ENCODE assay signal across 36 cellular contexts in the genomic region with DNA sequence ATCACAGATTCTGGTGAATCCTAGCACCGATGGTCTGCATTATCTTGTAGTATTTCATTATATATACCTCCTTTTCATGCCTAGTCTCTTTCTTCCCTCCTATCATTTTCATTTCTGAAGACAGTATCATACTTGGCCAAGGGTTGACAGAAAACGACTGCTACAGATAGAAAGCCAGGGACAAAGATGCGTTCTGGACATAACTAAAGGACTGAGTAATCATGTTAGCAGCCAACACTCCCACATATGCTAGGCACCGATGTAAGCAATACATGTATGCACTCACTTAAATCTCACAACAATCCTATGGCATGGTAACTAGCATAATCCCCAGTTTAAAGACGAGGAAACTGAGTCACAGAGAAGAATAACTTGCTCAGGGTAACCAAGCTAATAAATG. TPM values are rescaled to one million over a fixed set of nuclear protein-coding genes. Genes with fewer than 3 reads are reported as not detected.
"Had no signal": no experiment of that assay in that cellular context is flagged by ENCODE, and none has a peak within 500 bp of the region (broad histone marks: within the 10 kb centered on the region; RNA-seq: fewer than 3 reads in every experiment).

No MANE protein-coding gene starts in this region.

- H3K27ac Mint-ChIP-seq: mesothelial cell of epicardium, naive B cell, nephron progenitor cell had no signal

- H3K36me3 Mint-ChIP-seq: mesothelial cell of epicardium, naive B cell had no signal

- DNase-seq: dermis blood vessel endothelial cell; effector memory CD4-positive, alpha-beta T cell; foreskin fibroblast; gastrocnemius medialis; head of caudate nucleus; kidney; mesenchymal stem cell; mucosa of descending colon; naive B cell; nephron progenitor cell; nucleus accumbens; ovary; posterior cingulate gyrus; psoas muscle; right cardiac atrium; sigmoid colon; stimulated activated CD4-positive, alpha-beta T cell treated with anti-CD3 and anti-CD28 coated beads, Interleukin-15, amount 100 ng/mL, for 24 hours; stimulated activated CD4-positive, alpha-beta T cell treated with anti-CD3 and anti-CD28 coated beads, Interleukin-2, amount 100 ng/mL, for 48 hours; stimulated activated CD8-positive, alpha-beta memory T cell treated with anti-CD3 and anti-CD28 coated beads, Interleukin-4, amount 100 ng/mL, for 48 hours; stimulated activated naive CD4-positive, alpha-beta T cell; stimulated activated naive CD8-positive, alpha-beta T cell treated with anti-CD3 and anti-CD28 coated beads, Interleukin-15, amount 100 ng/mL, for 72 hours; transverse colon; upper lobe of right lung; uterus had no signal

- H3K4me3 Mint-ChIP-seq: mesothelial cell of epicardium; naive B cell; nephron progenitor cell; stimulated activated naive CD8-positive, alpha-beta T cell treated with anti-CD3 and anti-CD28 coated beads, Interleukin-15, amount 100 ng/mL, for 72 hours had no signal

- H3K36me3 ChIP-seq: esophagus muscularis mucosa, gastrocnemius medialis, ovary, sigmoid colon, suprapubic skin, transverse colon, upper lobe of right lung, uterus had no signal

- H3K4me1 ChIP-seq: esophagus muscularis mucosa, gastrocnemius medialis, psoas muscle, sigmoid colon, suprapubic skin, transverse colon, upper lobe of right lung, uterus had no signal

- H3K27ac ChIP-seq: coronary artery, esophagus muscularis mucosa, gastrocnemius medialis, ovary, psoas muscle, sigmoid colon, skin epidermis, suprapubic skin, transverse colon, upper lobe of right lung, uterus had no signal

- H3K4me3 ChIP-seq: coronary artery, esophagus muscularis mucosa, gastrocnemius medialis, mucosa of descending colon, ovary, psoas muscle, sigmoid colon, skin epidermis, suprapubic skin, transverse colon, upper lobe of right lung, uterus had no signal

- H3K4me1 Mint-ChIP-seq: naive B cell had no signal

- H3K27me3 Mint-ChIP-seq: naive B cell; stimulated activated naive CD8-positive, alpha-beta T cell treated with anti-CD3 and anti-CD28 coated beads, Interleukin-15, amount 100 ng/mL, for 72 hours had no signal

- ATAC-seq: gastrocnemius medialis; left lobe of liver; mucosa of descending colon; psoas muscle; right cardiac atrium; stimulated activated naive CD8-positive, alpha-beta T cell treated with anti-CD3 and anti-CD28 coated beads, Interleukin-15, amount 100 ng/mL, for 72 hours; upper lobe of right lung had no signal

- H3K9me3 Mint-ChIP-seq: naive B cell; stimulated activated naive CD8-positive, alpha-beta T cell treated with anti-CD3 and anti-CD28 coated beads, Interleukin-15, amount 100 ng/mL, for 72 hours had no signal

- H3K9me3 ChIP-seq: esophagus muscularis mucosa, gastrocnemius medialis, mucosa of descending colon, ovary, psoas muscle, sigmoid colon, suprapubic skin, transverse colon, upper lobe of right lung, uterus had no signal

- H3K27me3 ChIP-seq: esophagus muscularis mucosa, ovary, sigmoid colon, suprapubic skin, transverse colon, upper lobe of right lung, uterus had no signal

RNA-seq across cellular contexts. Expression of a gene that starts 22.9 kb away (rescaled TPM):
- total RNA-seq: esophagus muscularis mucosa, gastrocnemius medialis, kidney, left lobe of liver, lower leg skin, lung microvascular endothelial cell, ovary, psoas muscle, right cardiac atrium, sigmoid colon, suprapubic skin, upper lobe of right lung had no signal
- polyA plus RNA-seq: psoas muscle, right cardiac atrium had no signal

RNA-seq across cellular contexts. Expression of a gene that starts 27.5 kb away (rescaled TPM):
- total RNA-seq: endothelial cell of umbilical vein, epithelial cell of proximal tubule, mesothelial cell of epicardium, renal cortical epithelial cell had no signal
- polyA plus RNA-seq: endothelial cell of umbilical vein had no signal

RNA-seq across cellular contexts. Expression of a gene that starts 35.8 kb away (rescaled TPM):
- total RNA-seq: dermis blood vessel endothelial cell, endothelial cell of umbilical vein, epithelial cell of proximal tubule, esophagus muscularis mucosa, gastrocnemius medialis, glomerular endothelial cell, kidney, left lobe of liver, lower leg skin, lung microvascular endothelial cell, mesothelial cell of epicardium, mucosa of descending colon, ovary, psoas muscle, renal cortical epithelial cell, right cardiac atrium, sigmoid colon, suprapubic skin, transverse colon, upper lobe of right lung, uterus had no signal
- polyA plus RNA-seq: endothelial cell of umbilical vein, ovary, psoas muscle, right cardiac atrium, sigmoid colon had no signal

RNA-seq across cellular contexts. Expression of a gene that starts 39.0 kb away (rescaled TPM):
- total RNA-seq: dermis blood vessel endothelial cell, endothelial cell of umbilical vein, epithelial cell of proximal tubule, gastrocnemius medialis, glomerular endothelial cell, left lobe of liver, lower leg skin, lung microvascular endothelial cell, mesothelial cell of epicardium, mucosa of descending colon, ovary, psoas muscle, renal cortical epithelial cell, right cardiac atrium, sigmoid colon, suprapubic skin, transverse colon, uterus had no signal
- polyA plus RNA-seq: endothelial cell of umbilical vein, psoas muscle, right cardiac atrium had no signal
